Comparison of ENCODE assay signal across 18 cellular contexts in genomic region chr3:31946484-31947081, GRCh38. TPM values are rescaled to one million over a fixed set of nuclear protein-coding genes. Genes with fewer than 3 reads are reported as not detected.
DNase-seq lines count a peak whose midpoint lies in the region; ATAC-seq lines count a peak whose summit lies in the region.
"Had no signal": no experiment of that assay in that cellular context is flagged by ENCODE, and none has a peak within 500 bp of the region (broad histone marks: within the 10 kb centered on the region; RNA-seq: fewer than 3 reads in every experiment).

No MANE protein-coding gene starts in this region.

- H3K4ac ChIP-seq in mesenchymal stem cell (ENCODE audit: low read depth in 1 of 2, low read length in 2 of 2) = no peak overlapping the region

- peak overlapping the region; percentile 77 for H3K4me3 Mint-ChIP-seq in memory B cell

- H3K14ac ChIP-seq in mesenchymal stem cell (ENCODE audit: low read length in 2 of 2) = no peak overlapping the region

- H3K9ac ChIP-seq in mesenchymal stem cell (ENCODE audit: low read length) = no peak overlapping the region

- no peak overlapping the region for H3K18ac ChIP-seq in mesenchymal stem cell (ENCODE audit: low read depth in 1 of 2, low read length in 2 of 2)

- no peak overlapping the region for H2BK5ac ChIP-seq in mesenchymal stem cell (ENCODE audit: low read depth, low read length, poor library complexity, severe bottlenecking)

- no peak overlapping the region for H2AFZ ChIP-seq in mesenchymal stem cell (ENCODE audit: low read depth, low read length)

- H3K27me3 Mint-ChIP-seq in memory B cell = no peaks in the 10 kb centered on the region

- peaks cover 32% of the 10 kb centered on the region for H3K79me1 ChIP-seq in mesenchymal stem cell (replicated peaks; ENCODE audit: low read length, poor library complexity, severe bottlenecking)

- WGBS in mesenchymal stem cell = 89% methylated on average over 10 of the region's 10 CpGs

- DNase-seq in RPMI8226 (peak; percentile 53), memory B cell (ENCODE audit: low spot score in 2 of 2) (peak; percentile 37 to 47), iPS-NIHi7 (ENCODE audit: extremely low spot score) (no peak), COLO668 (lab: John Stamatoyannopoulos, UW; ENCODE audit: unreplicated experiment) (no peak), mesenchymal stem cell (no peak), iPS-NIHi11 (ENCODE audit: low spot score) (no peak)
- DNase-seq: activated T-cell treated with anti-CD3 and anti-CD28 coated beads for 4 hours; BE2C; head of caudate nucleus; MM.1S; NCI-H446; ovary; stimulated activated CD4-positive, alpha-beta T cell treated with anti-CD3 and anti-CD28 coated beads, Interleukin-2, amount 100 ng/mL, for 24 hours; stimulated activated naive CD8-positive, alpha-beta T cell treated with anti-CD3 and anti-CD28 coated beads, Interleukin-15, Interleukin-2, amounts not matched to agents 100 U/mL and 50 U/mL, for 24 hours; WERI-Rb-1 had no signal

- H3K4me3 ChIP-seq in mesenchymal stem cell (ENCODE audit: insufficient read depth in 1 of 2, low read depth in 1 of 2, low read length in 2 of 2) = no peak overlapping the region
- H3K4me3 ChIP-seq: ovary had no signal

- H3K4me1 ChIP-seq in mesenchymal stem cell (ENCODE audit: control insufficient read depth, insufficient read depth, low read depth, low read length) = peaks cover 2% of the 10 kb centered on the region
- H3K4me1 ChIP-seq: BE2C had no signal

- no peaks in the 10 kb centered on the region for H3K27me3 ChIP-seq in mesenchymal stem cell (ENCODE audit: control insufficient read depth in 1 of 2, insufficient read depth in 1 of 2, low read length in 2 of 2)
- H3K27me3 ChIP-seq: BE2C, ovary had no signal

- no peaks in the 10 kb centered on the region for H3K9me3 ChIP-seq in mesenchymal stem cell (ENCODE audit: control insufficient read depth, low read length)
- H3K9me3 ChIP-seq: BE2C, ovary had no signal

- H3K4me1 Mint-ChIP-seq in memory B cell = peaks cover 57% of the 10 kb centered on the region

- H2AK5ac ChIP-seq in mesenchymal stem cell (ENCODE audit: low read length, severe bottlenecking) = no peak overlapping the region

- peaks cover 16% of the 10 kb centered on the region for H3K36me3 Mint-ChIP-seq in memory B cell

- no peak overlapping the region for H3K4me2 ChIP-seq in mesenchymal stem cell (ENCODE audit: low read length, poor library complexity, severe bottlenecking)

- H2BK120ac ChIP-seq in mesenchymal stem cell (ENCODE audit: low read depth, low read length) = no peak overlapping the region

- H3K36me3 ChIP-seq in mesenchymal stem cell (ENCODE audit: control insufficient read depth in 1 of 2, insufficient read depth in 2 of 2, low read depth in 1 of 2, low read length in 2 of 2) = no peaks in the 10 kb centered on the region
- H3K36me3 ChIP-seq: BE2C, ovary, WERI-Rb-1 had no signal

- H4K8ac ChIP-seq in mesenchymal stem cell (ENCODE audit: low read length) = no peak overlapping the region

- H4K91ac ChIP-seq in mesenchymal stem cell (ENCODE audit: low read length) = no peak overlapping the region

- H3K27ac Mint-ChIP-seq in memory B cell = peak overlapping the region; percentile 97

- no peak overlapping the region for H3K23ac ChIP-seq in mesenchymal stem cell (ENCODE audit: low read length in 2 of 2)

- H3K27ac ChIP-seq in mesenchymal stem cell (ENCODE audit: low read length, poor library complexity, severe bottlenecking) = no peak overlapping the region
- H3K27ac ChIP-seq: HL-60, ovary, WERI-Rb-1 had no signal

- ATAC-seq in GM18499 (IDR thresholded peaks at IDR 0.05; ENCODE audit: insufficient read depth, unreplicated experiment) (peak; percentile 36), HG02798 (IDR thresholded peaks at IDR 0.05; ENCODE audit: poor library complexity, unreplicated experiment) (peak; percentile 31), memory B cell (ENCODE audit: low read depth) (peak; percentile 72)
- ATAC-seq: stimulated activated naive CD8-positive, alpha-beta T cell treated with anti-CD3 and anti-CD28 coated beads, Interleukin-15, Interleukin-2, amounts not matched to agents 100 U/mL and 50 U/mL, for 24 hours had no signal

- H2BK12ac ChIP-seq in mesenchymal stem cell (ENCODE audit: low read length in 2 of 2) = no peak overlapping the region

- H3K9me3 Mint-ChIP-seq in memory B cell = peaks cover 4% of the 10 kb centered on the region

- H2BK15ac ChIP-seq in mesenchymal stem cell (ENCODE audit: low read depth, poor library complexity, severe bottlenecking) = no peak overlapping the region

RNA-seq across cellular contexts. Expression of gene OSBPL10, which starts 34.5 kb away (rescaled TPM):
- polyA plus RNA-seq in mesenchymal stem cell (2013, experiment 1 of 2) = 12.0 TPM
- 12.2 TPM for polyA plus RNA-seq in mesenchymal stem cell (2013, experiment 2 of 2)

RNA-seq across cellular contexts. Expression of gene ZNF860, which starts 35.0 kb away (rescaled TPM):
- polyA plus RNA-seq in mesenchymal stem cell (2013, experiment 1 of 2) = 0.36 TPM
- polyA plus RNA-seq in mesenchymal stem cell (2013, experiment 2 of 2) = 0.27 TPM

Comparison
In these comparisons a context has a peak if more than half of its experiments do, and no peak if none do; other contexts are left out.
1. DNase-seq: peak in RPMI8226 (single experiment) and memory B cell (2 of 2); none in iPS-NIHi7 (single experiment), COLO668 (single experiment), mesenchymal stem cell (single experiment) and iPS-NIHi11 (single experiment).
2. Peak in every context shown above with its lines, with median percentiles within 50 percentile points of each other: ATAC-seq.